ENCODE assay signal across 8 cellular contexts in the genomic region with DNA sequence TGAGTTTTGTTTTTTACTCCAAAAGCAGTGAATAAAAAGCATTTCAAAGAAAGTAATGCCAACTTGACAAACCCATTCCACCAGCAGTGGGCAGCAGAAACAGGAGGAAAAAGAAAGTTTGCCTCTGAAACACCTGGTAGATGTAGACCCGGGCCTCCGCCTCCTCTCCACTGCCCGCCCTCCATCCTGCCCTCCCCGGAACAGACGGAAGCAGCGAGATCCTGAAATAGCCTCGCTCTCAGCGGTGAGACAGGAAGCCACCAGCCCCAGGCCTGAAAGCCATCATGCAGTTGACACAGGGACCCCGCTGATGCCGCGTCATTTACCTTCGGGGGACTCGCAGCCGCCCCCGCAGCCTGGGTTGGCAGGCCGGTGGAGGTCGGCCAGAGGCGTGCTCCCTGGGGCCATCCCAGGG.
DNase-seq lines count a peak whose midpoint lies in the region; ATAC-seq and TF ChIP-seq lines count a peak whose summit lies in the region.

No MANE protein-coding gene starts in this region.

- DNase-seq in NCI-H524 (lab: John Stamatoyannopoulos, UW): peak; percentile 85 to 90
- DNase-seq in activated effector memory CD4-positive, alpha-beta T cell treated with anti-CD3 and anti-CD28 coated beads, Interleukin-2, amount 50 U/mL, for 16 hours: peak; percentile 79
- peak; percentile 91 for DNase-seq in left kidney (ENCODE audit: low read depth, low spot score)
- peak; percentile 24 to 34 for DNase-seq in stimulated activated CD8-positive, alpha-beta memory T cell treated with anti-CD3 and anti-CD28 coated beads, Interleukin-7, amount 100 ng/mL, for 48 hours (ENCODE audit: extremely low read depth in 1 of 2, low read depth in 1 of 2)
- DNase-seq in amygdala (lab: John Stamatoyannopoulos, UW): no peak
- DNase-seq in RKO (ENCODE audit: low spot score): no peak

- peak; percentile 45 for TF ChIP-seq POLR2A in GM18526 (IDR thresholded peaks at IDR 0.05; ENCODE audit: extremely low read depth, insufficient read length)

- ATAC-seq in HG02642 (IDR thresholded peaks at IDR 0.05; ENCODE audit: poor library complexity, unreplicated experiment): peak; percentile 98

Comparison
In these comparisons a context has a peak if more than half of its experiments do, and no peak if none do; other contexts are left out.
1. DNase-seq: peak in NCI-H524 (2 of 2), activated effector memory CD4-positive, alpha-beta T cell treated with anti-CD3 and anti-CD28 coated beads, Interleukin-2, amount 50 U/mL, for 16 hours (single experiment), left kidney (single experiment) and stimulated activated CD8-positive, alpha-beta memory T cell treated with anti-CD3 and anti-CD28 coated beads, Interleukin-7, amount 100 ng/mL, for 48 hours (2 of 2); none in amygdala (0 of 56) and RKO (single experiment).